In the genomic region with DNA sequence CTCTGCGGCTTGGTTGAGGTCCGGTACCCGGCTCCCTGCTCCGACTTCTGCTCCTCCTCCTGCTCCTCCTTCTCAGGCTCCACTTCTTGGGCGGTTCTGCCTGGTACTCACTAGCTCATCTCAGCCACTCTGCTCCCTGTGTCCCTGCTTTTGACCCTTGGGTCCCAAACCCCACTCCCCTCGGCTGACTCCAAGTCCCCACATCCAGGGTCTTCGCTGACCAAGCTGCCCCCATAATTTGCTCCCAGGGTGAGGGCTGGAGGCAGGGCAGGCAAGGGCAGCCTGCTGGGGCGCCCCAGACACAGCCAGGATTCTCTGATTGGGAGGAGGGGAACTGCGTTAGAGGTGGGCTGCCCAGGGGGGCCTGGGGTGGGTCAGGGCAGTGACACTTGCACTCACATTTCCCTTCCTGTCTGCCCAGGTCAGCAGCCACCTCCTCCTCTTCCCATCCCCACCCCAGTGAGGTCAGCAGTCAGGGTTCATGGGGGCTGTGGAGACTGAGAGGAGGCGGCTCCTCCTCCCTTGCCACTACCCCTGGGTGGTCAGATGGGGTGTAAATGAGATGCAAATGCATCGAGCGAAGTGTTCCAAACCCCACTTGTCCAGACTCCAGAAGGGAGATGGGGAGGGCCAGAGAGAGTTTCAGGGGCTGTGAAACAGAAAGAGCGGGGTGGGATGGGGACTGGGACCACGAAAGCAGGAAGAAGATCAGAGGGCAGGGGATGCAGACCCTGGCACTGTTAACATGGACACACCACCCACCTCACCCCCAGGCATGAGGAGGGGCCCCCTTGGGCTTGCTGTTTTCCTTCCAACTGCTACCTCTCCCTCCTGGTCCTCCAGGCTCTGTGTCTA, we compare ENCODE assay signal across 8 cellular contexts. TPM values are rescaled to one million over a fixed set of nuclear protein-coding genes. Genes with fewer than 3 reads are reported as not detected.
A peak's percentile ranks its signal among the peaks of the same experiment; 100 is the strongest.
DNase-seq lines count a peak whose midpoint lies in the region; ATAC-seq and TF ChIP-seq lines count a peak whose summit lies in the region.

No MANE protein-coding gene starts in this region.

- ATAC-seq in GM19324 (IDR thresholded peaks at IDR 0.05; ENCODE audit: low FRiP score, unreplicated experiment) (no peak), GM21528 (IDR thresholded peaks at IDR 0.05; ENCODE audit: low FRiP score, unreplicated experiment) (no peak)

- peaks cover 40% of the 10 kb centered on the region for H4K20me1 ChIP-seq in neural progenitor cell (ENCODE audit: low read depth)

- H3K27me3 Mint-ChIP-seq in HFFc6 (ENCODE audit: insufficient read depth) (peaks cover 7% of the 10 kb centered on the region), neural progenitor cell (ENCODE audit: insufficient read depth, low read depth) (peaks cover 22% of the 10 kb centered on the region)

- peak overlapping the region; percentile 97 for H3K4me2 ChIP-seq in neural progenitor cell

- H3K4me3 ChIP-seq in AG10803 (ENCODE audit: low read length) = peak overlapping the region; percentile 73
- peak overlapping the region in 2 of 4 donors; percentile 62 to 78 for H3K4me3 ChIP-seq in esophagus squamous epithelium
- peak overlapping the region; percentile 56 for H3K4me3 ChIP-seq in neural progenitor cell

- peak overlapping the region in 3 of 4 donors; percentile 83 to 92 (median 90) for H3K27ac ChIP-seq in esophagus squamous epithelium
- no peak overlapping the region for H3K27ac ChIP-seq in neural progenitor cell

- H3K4me3 Mint-ChIP-seq in HFFc6 (peak overlapping the region; percentile 95), neural progenitor cell (peak overlapping the region; percentile 95)

- H3K79me2 ChIP-seq in neural progenitor cell (ENCODE audit: low read depth) = no peaks in the 10 kb centered on the region

- intact Hi-C loops in esophagus squamous epithelium (cut with DNase I) = loop anchor here (5.0 kb wide), 1 partner anchor 56 kb away; no protein-coding TSS in a partner anchor

- peaks cover 0 to 52% (median 0%) of the 10 kb centered on the region in 4 donors for H3K27me3 ChIP-seq in esophagus squamous epithelium
- peaks cover 71% of the 10 kb centered on the region for H3K27me3 ChIP-seq in neural progenitor cell

- H3K4me1 Mint-ChIP-seq in HFFc6 (ENCODE audit: low read depth) = peaks cover 44% of the 10 kb centered on the region
- peaks cover 69% of the 10 kb centered on the region for H3K4me1 Mint-ChIP-seq in neural progenitor cell

- H3K9ac ChIP-seq in neural progenitor cell = no peak overlapping the region

- peaks cover 51% of the 10 kb centered on the region for H3F3A ChIP-seq in neural progenitor cell (ENCODE audit: low read depth)

- peaks cover 0 to 10% (median 0%) of the 10 kb centered on the region in 3 donors for H3K36me3 ChIP-seq in esophagus squamous epithelium
- H3K36me3 ChIP-seq in neural progenitor cell = no peaks in the 10 kb centered on the region

- TF ChIP-seq POLR2A in esophagus squamous epithelium (IDR thresholded peaks at IDR 0.05) = no peak

- H2AFZ ChIP-seq in neural progenitor cell (replicated peaks) = no peak overlapping the region

- no peaks in the 10 kb centered on the region for H3K9me3 Mint-ChIP-seq in HFFc6
- H3K9me3 Mint-ChIP-seq in neural progenitor cell = no peaks in the 10 kb centered on the region

- 32 to 34% methylated on average over 10 of the region's 14 CpGs for WGBS in esophagus squamous epithelium, 2 donors

- H3K36me3 Mint-ChIP-seq in HFFc6 (ENCODE audit: low read depth) (no peaks in the 10 kb centered on the region), neural progenitor cell (peaks cover 5% of the 10 kb centered on the region)

- H3K4me1 ChIP-seq in esophagus squamous epithelium (peaks cover 50 to 85% (median 59%) of the 10 kb centered on the region in 3 donors), neural progenitor cell (peaks cover 60% of the 10 kb centered on the region)

- H3K9me3 ChIP-seq in esophagus squamous epithelium (no peaks in the 10 kb centered on the region), neural progenitor cell (ENCODE audit: low read depth) (no peaks in the 10 kb centered on the region)

- DNase-seq in AG10803 (ENCODE audit: low read depth) (no peak), HFFc6 (no peak), esophagus squamous epithelium (lab: John Stamatoyannopoulos, UW) (no peak), neural progenitor cell (ENCODE audit: low spot score) (peak; percentile 36), NOMO-1 treated with dmso at 0.1 percent for 144 hours (lab: John Stamatoyannopoulos, UW; ENCODE audit: unreplicated experiment) (no peak)
- no peak for DNase-seq in stimulated activated naive CD4-positive, alpha-beta T cell (lab: John Stamatoyannopoulos, UW)

- H3K27ac Mint-ChIP-seq in HFFc6 (peak overlapping the region; percentile 85), neural progenitor cell (no peak overlapping the region)

- TF ChIP-seq CTCF in AG10803 (conservative IDR thresholded peaks at IDR 0.05; ENCODE audit: low read length) (no peak), HFFc6 (IDR thresholded peaks at IDR 0.05) (no peak), esophagus squamous epithelium (IDR thresholded peaks at IDR 0.05) (no peak), neural progenitor cell (IDR thresholded peaks at IDR 0.05) (no peak)

RNA-seq across cellular contexts. Expression of a gene that starts 2.1 kb away (rescaled TPM):
- 10 to 100 TPM; 28.0 to 32.9 (median 31.2) TPM for total RNA-seq in HFFc6 (2021; fragmentation: NEBNext Ultra II Directional; extraction: Animal tissue kit (Norgen Biotek cat#: 25700))
- 10 to 100 TPM in 1 of 4 donors, 1 to 10 TPM in 3; 2.5 to 11.6 (median 6.3) TPM for total RNA-seq in esophagus squamous epithelium
- 11.0 and 23.6 TPM in 2 replicates for total RNA-seq in neural progenitor cell (ENCODE audit: low replicate concordance)

RNA-seq across cellular contexts. Expression of a gene that starts 14.1 kb away (rescaled TPM):
- total RNA-seq in HFFc6 (2021; fragmentation: NEBNext Ultra II Directional; extraction: Animal tissue kit (Norgen Biotek cat#: 25700)) = 100 to 1,000 TPM; 125 to 171 (median 138) TPM
- total RNA-seq in esophagus squamous epithelium (10 to 100 TPM; 21.8 to 23.5 (median 22.3) TPM), neural progenitor cell (ENCODE audit: low replicate concordance) (8.8 and 18.3 TPM in 2 replicates)

RNA-seq across cellular contexts. Expression of a gene that starts 19.4 kb away (rescaled TPM):
- 10 to 100 TPM; 63.8 to 79.7 (median 67.8) TPM for total RNA-seq in HFFc6 (2021; fragmentation: NEBNext Ultra II Directional; extraction: Animal tissue kit (Norgen Biotek cat#: 25700))
- total RNA-seq in esophagus squamous epithelium (10 to 100 TPM; 27.0 to 44.7 (median 40.5) TPM), neural progenitor cell (ENCODE audit: low replicate concordance) (31.3 and 40.7 TPM in 2 replicates)

RNA-seq across cellular contexts. Expression of a gene that starts 36.1 kb away (rescaled TPM):
- total RNA-seq in HFFc6 (2021; fragmentation: NEBNext Ultra II Directional; extraction: Animal tissue kit (Norgen Biotek cat#: 25700)) = not detected
- total RNA-seq in esophagus squamous epithelium = not detected
- not detected in 2 replicates for total RNA-seq in neural progenitor cell (ENCODE audit: low replicate concordance)

RNA-seq across cellular contexts. Expression of a gene that starts 59.3 kb away (rescaled TPM):
- not detected for total RNA-seq in HFFc6 (2021; fragmentation: NEBNext Ultra II Directional; extraction: Animal tissue kit (Norgen Biotek cat#: 25700))
- total RNA-seq in esophagus squamous epithelium (not detected), neural progenitor cell (ENCODE audit: low replicate concordance) (not detected in 2 replicates)
